Comparison of ENCODE assay signal across 8 cellular contexts in the genomic region with DNA sequence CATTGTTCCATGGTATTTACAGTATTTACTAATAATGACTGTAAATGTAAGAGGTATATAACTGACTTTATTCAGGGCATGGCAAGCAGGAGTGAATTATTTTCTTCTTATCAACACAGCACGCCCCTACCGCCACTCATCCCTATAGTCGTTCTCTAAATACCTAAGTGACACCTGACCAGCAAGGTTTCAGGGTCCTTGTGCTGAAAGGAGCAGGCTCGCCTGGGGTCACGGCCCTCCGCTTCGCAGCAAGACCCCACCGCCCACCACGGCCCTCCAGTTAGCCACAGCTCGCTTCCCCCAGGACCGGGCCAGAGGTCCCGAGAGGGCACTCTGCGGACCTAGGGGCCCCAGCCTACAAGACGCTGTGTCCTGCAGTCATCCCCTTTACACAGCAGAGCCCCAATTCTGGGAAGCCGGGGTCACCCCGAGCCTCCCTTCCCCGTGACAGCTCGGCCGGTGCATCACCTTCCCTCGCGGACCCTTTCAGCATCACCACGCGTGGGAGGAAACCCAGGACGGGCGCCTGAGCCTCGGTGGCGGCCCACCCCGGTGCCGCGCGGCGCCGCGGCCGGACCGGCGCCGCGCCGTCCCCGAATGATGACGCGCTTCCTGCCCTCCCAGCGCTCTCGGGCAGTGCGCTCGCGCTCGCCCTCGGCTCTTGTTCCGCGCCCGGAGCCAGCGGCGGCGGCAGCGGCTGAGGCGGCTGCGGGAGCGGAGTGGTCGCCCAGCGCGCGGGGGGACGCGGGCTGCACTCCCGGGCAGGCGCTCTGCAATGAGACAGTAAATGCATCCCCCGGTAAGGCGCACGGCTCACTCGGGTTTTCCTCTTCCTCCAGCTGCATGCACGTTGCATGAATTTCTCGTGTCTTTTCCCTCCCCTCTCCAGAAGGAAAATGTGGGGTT. TPM values are rescaled to one million over a fixed set of nuclear protein-coding genes. Genes with fewer than 3 reads are reported as not detected.
DNase-seq lines count a peak whose midpoint lies in the region; ATAC-seq and TF ChIP-seq lines count a peak whose summit lies in the region.

A gene (plus strand): TSS at position 664 of the 906 bp plus-strand sequence.

- CTCF ChIA-PET in PC-9 (lab: Charles Lee) = no interaction called here
- CTCF ChIA-PET in naive thymus-derived CD4-positive, alpha-beta T cell (lab: Charles Lee) = no interaction called here

- H4K20me1 ChIP-seq in PC-9 (ENCODE audit: insufficient read depth) = no peaks in the 10 kb centered on the region

- no peaks in the 10 kb centered on the region for H3F3A ChIP-seq in PC-9 (ENCODE audit: insufficient read depth, low read depth)

- TF ChIP-seq CTCF in PC-9 (conservative IDR thresholded peaks at IDR 0.05) = no peak
- TF ChIP-seq CTCF in fibroblast of mammary gland (conservative IDR thresholded peaks at IDR 0.05; ENCODE audit: control insufficient read depth, insufficient read depth, low read depth, low read length) = no peak

- POLR2A ChIA-PET in PC-9 (lab: Charles Lee; ENCODE audit: unreplicated experiment) = no interaction called here
- POLR2A ChIA-PET in naive thymus-derived CD4-positive, alpha-beta T cell (lab: Charles Lee) = no interaction called here

- no peaks in the 10 kb centered on the region for H3K4me1 ChIP-seq in PC-9 (replicated peaks; ENCODE audit: insufficient read depth)
- H3K4me1 ChIP-seq in naive thymus-derived CD4-positive, alpha-beta T cell (ENCODE audit: control insufficient read depth in 2 of 2, insufficient read depth in 2 of 2, low read length in 2 of 2) = peaks cover 8% of the 10 kb centered on the region in 2 donors

- peak within 1 kb of the TSS; percentile 98 for H2AFZ ChIP-seq in PC-9

- H3K27me3 Mint-ChIP-seq in activated T-helper 1 cell treated with anti-CD3 and anti-CD28 coated beads, Interleukin-12 subunit alpha, Interleukin-12 subunit beta, Interleukin-2, Interleukin-4 antibody, amounts not matched to agents 30 ng/mL and 10 ng/mL and 1 ng/mL, durations not matched to agents 14 hours and 24 hours and 36 hours (ENCODE audit: insufficient read depth) = peaks cover 31% of the 10 kb centered on the region
- peaks cover 14 to 47% (median 27%) of the 10 kb centered on the region in 5 donors for H3K27me3 Mint-ChIP-seq in naive thymus-derived CD4-positive, alpha-beta T cell

- H3K9me3 Mint-ChIP-seq in activated T-helper 1 cell treated with anti-CD3 and anti-CD28 coated beads, Interleukin-12 subunit alpha, Interleukin-12 subunit beta, Interleukin-2, Interleukin-4 antibody, amounts not matched to agents 30 ng/mL and 10 ng/mL and 1 ng/mL, durations not matched to agents 14 hours and 24 hours and 36 hours = no peaks in the 10 kb centered on the region
- no peaks in the 10 kb centered on the region for H3K9me3 Mint-ChIP-seq in naive thymus-derived CD4-positive, alpha-beta T cell

- H3K36me3 Mint-ChIP-seq in activated T-helper 1 cell treated with anti-CD3 and anti-CD28 coated beads, Interleukin-12 subunit alpha, Interleukin-12 subunit beta, Interleukin-2, Interleukin-4 antibody, amounts not matched to agents 30 ng/mL and 10 ng/mL and 1 ng/mL, durations not matched to agents 14 hours and 24 hours and 36 hours (ENCODE audit: low read depth) = no peaks in the 10 kb centered on the region
- no peaks in the 10 kb centered on the region for H3K36me3 Mint-ChIP-seq in naive thymus-derived CD4-positive, alpha-beta T cell

- H3K27me3 ChIP-seq in PC-9 (ENCODE audit: insufficient read depth, low read depth) = no peaks in the 10 kb centered on the region
- H3K27me3 ChIP-seq in naive thymus-derived CD4-positive, alpha-beta T cell (ENCODE audit: control insufficient read depth in 2 of 2, insufficient read depth in 2 of 2, low read length in 2 of 2) = peaks cover 0 to 8% of the 10 kb centered on the region in 2 donors

- intact Hi-C loops in PC-9 (cut with micrococcal nuclease; ENCODE audit: unreplicated experiment) = loop anchor here (5.0 kb wide), 4 partner anchors 82 to 367 kb away; no protein-coding TSS in a partner anchor
- intact Hi-C loops in activated T-helper 1 cell treated with anti-CD3 and anti-CD28 coated beads, Interleukin-12 subunit alpha, Interleukin-12 subunit beta, Interleukin-2, Interleukin-4 antibody, amounts not matched to agents 30 ng/mL and 10 ng/mL and 1 ng/mL, durations not matched to agents 14 hours and 24 hours and 36 hours (cut with micrococcal nuclease) = loop anchor here (1.0 to 2.0 kb wide), 3 partner anchors 45 to 353 kb away; a partner anchor contains a TSS
- intact Hi-C loops in naive thymus-derived CD4-positive, alpha-beta T cell (cut with micrococcal nuclease) = loop anchor here in 1 of 2 donors (2.0 kb wide), 2 partner anchors 43 to 179 kb away; no protein-coding TSS in a partner anchor

- peak; percentile 79 for ATAC-seq in GM19438 (IDR thresholded peaks at IDR 0.05; ENCODE audit: low read depth, unreplicated experiment)
- peak; percentile 77 for ATAC-seq in HG03520 (IDR thresholded peaks at IDR 0.05; ENCODE audit: unreplicated experiment)
- ATAC-seq in naive thymus-derived CD4-positive, alpha-beta T cell = peak; percentile 88

- 0 out of 2 replicates have a peak within 1 kb of the TSS, but pooled peaks have one; percentile 24 for H3K27ac ChIP-seq in PC-9
- H3K27ac ChIP-seq in naive thymus-derived CD4-positive, alpha-beta T cell (ENCODE audit: low read depth, low read length) = no peak within 1 kb of the TSS

- H3K9me3 ChIP-seq in PC-9 (ENCODE audit: insufficient read depth, low read depth) = no peaks in the 10 kb centered on the region
- no peaks in the 10 kb centered on the region for H3K9me3 ChIP-seq in naive thymus-derived CD4-positive, alpha-beta T cell (ENCODE audit: control insufficient read depth in 2 of 3, low read length in 3 of 3)

- peaks cover 16% of the 10 kb centered on the region for H3K4me1 Mint-ChIP-seq in activated T-helper 1 cell treated with anti-CD3 and anti-CD28 coated beads, Interleukin-12 subunit alpha, Interleukin-12 subunit beta, Interleukin-2, Interleukin-4 antibody, amounts not matched to agents 30 ng/mL and 10 ng/mL and 1 ng/mL, durations not matched to agents 14 hours and 24 hours and 36 hours (ENCODE audit: low read depth)
- H3K4me1 Mint-ChIP-seq in naive thymus-derived CD4-positive, alpha-beta T cell = peaks cover 10 to 20% (median 17%) of the 10 kb centered on the region in 7 donors

- peak within 1 kb of the TSS; percentile 95 for H3K4me3 Mint-ChIP-seq in activated T-helper 1 cell treated with anti-CD3 and anti-CD28 coated beads, Interleukin-12 subunit alpha, Interleukin-12 subunit beta, Interleukin-2, Interleukin-4 antibody, amounts not matched to agents 30 ng/mL and 10 ng/mL and 1 ng/mL, durations not matched to agents 14 hours and 24 hours and 36 hours
- H3K4me3 Mint-ChIP-seq in naive thymus-derived CD4-positive, alpha-beta T cell = peak within 1 kb of the TSS; percentile 92 to 97 (median 95)

- peak within 1 kb of the TSS; percentile 94 for H3K4me2 ChIP-seq in PC-9

- peaks cover 8% of the 10 kb centered on the region; the same call in 1 of the 2 replicates for H3K79me2 ChIP-seq in PC-9 (ENCODE audit: low read depth)

- H3K27ac Mint-ChIP-seq in activated T-helper 1 cell treated with anti-CD3 and anti-CD28 coated beads, Interleukin-12 subunit alpha, Interleukin-12 subunit beta, Interleukin-2, Interleukin-4 antibody, amounts not matched to agents 30 ng/mL and 10 ng/mL and 1 ng/mL, durations not matched to agents 14 hours and 24 hours and 36 hours = peak within 1 kb of the TSS; percentile 87
- peak within 1 kb of the TSS; percentile 19 to 92 (median 66) for H3K27ac Mint-ChIP-seq in naive thymus-derived CD4-positive, alpha-beta T cell

- peak; percentile 27 for DNase-seq in CMK (ENCODE audit: low read depth)
- peak; percentile 48 to 63 for DNase-seq in PC-9
- DNase-seq in activated T-helper 1 cell treated with anti-CD3 and anti-CD28 coated beads, Interleukin-12 subunit alpha, Interleukin-12 subunit beta, Interleukin-2, Interleukin-4 antibody, amounts not matched to agents 30 ng/mL and 10 ng/mL and 1 ng/mL, durations not matched to agents 14 hours and 24 hours and 36 hours (ENCODE audit: low spot score) = peak; percentile 65
- peak; percentile 73 for DNase-seq in fibroblast of mammary gland (ENCODE audit: low read depth)
- peak in 8 of 9 donors; percentile 9 to 78 (median 38) for DNase-seq in naive thymus-derived CD4-positive, alpha-beta T cell
- peak; percentile 63 for DNase-seq in stromal cell of bone marrow (ENCODE audit: low read depth)

- no peaks in the 10 kb centered on the region for H3K36me3 ChIP-seq in PC-9 (ENCODE audit: low read depth)
- H3K36me3 ChIP-seq in naive thymus-derived CD4-positive, alpha-beta T cell (ENCODE audit: control insufficient read depth in 2 of 3, insufficient read depth in 3 of 3, low read length in 3 of 3) = peaks cover 0 to 6% (median 0%) of the 10 kb centered on the region in 3 experiments

- no peaks in the 10 kb centered on the region for H3K9me2 ChIP-seq in PC-9 (ENCODE audit: insufficient read depth)

- BruUV-seq in PC-9 (replicated peaks; lab: Mats Ljungman, UMichigan) = no TSS peak

- H3K4me3 ChIP-seq in PC-9 (peak within 1 kb of the TSS; percentile 93), fibroblast of mammary gland (ENCODE audit: control insufficient read depth, low read depth, low read length) (peak within 1 kb of the TSS; percentile 96)
- peak within 1 kb of the TSS; percentile 70 for H3K4me3 ChIP-seq in naive thymus-derived CD4-positive, alpha-beta T cell (ENCODE audit: low read length)

RNA-seq across cellular contexts. Expression of the gene that starts here (rescaled TPM):
- total RNA-seq in PC-9 (2021) = 8.7 and 16.0 TPM in 2 replicates
- 0.70 and 0.76 TPM in 2 replicates for total RNA-seq in activated T-helper 1 cell treated with anti-CD3 and anti-CD28 coated beads, Interleukin-12 subunit alpha, Interleukin-12 subunit beta, Interleukin-2, Interleukin-4 antibody, amounts not matched to agents 30 ng/mL and 10 ng/mL and 1 ng/mL, durations not matched to agents 14 hours and 24 hours and 36 hours
- 1 to 10 TPM in 1 of 5 experiments, under 1 TPM in 4; 0.53 to 1.6 (median 0.79) TPM for total RNA-seq in naive thymus-derived CD4-positive, alpha-beta T cell
- polyA plus RNA-seq in naive thymus-derived CD4-positive, alpha-beta T cell = not detected

Comparison
In these comparisons a context has a peak if more than half of its experiments do, and no peak if none do; other contexts are left out.
1. Peak in DNase-seq in activated T-helper 1 cell treated with anti-CD3 and anti-CD28 coated beads, Interleukin-12 subunit alpha, Interleukin-12 subunit beta, Interleukin-2, Interleukin-4 antibody, amounts not matched to agents 30 ng/mL and 10 ng/mL and 1 ng/mL, durations not matched to agents 14 hours and 24 hours and 36 hours; RNA of the gene not detected or under 1 TPM.